ENCODE assay signal across 13 cellular contexts in the genomic region with DNA sequence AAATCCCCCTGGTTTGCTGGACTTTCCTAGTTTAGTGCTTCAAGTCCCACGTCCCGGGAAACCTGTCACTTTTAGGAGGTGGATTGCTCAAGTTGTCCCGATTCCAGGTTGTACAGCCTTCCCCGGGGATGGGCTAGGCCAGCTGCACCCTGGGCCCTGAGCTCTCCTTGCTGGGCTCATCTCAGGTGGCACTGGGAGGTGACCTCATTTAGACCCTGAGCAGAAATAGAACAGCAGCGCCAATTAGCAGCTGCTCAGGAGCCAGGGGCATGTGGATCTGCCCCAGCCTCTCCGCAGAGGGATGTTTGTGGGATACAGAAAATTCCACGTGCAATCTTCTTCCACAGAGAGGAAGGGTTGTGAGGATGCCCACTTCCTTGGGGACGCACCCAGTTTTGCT.
"Had no signal": no experiment of that assay in that cellular context is flagged by ENCODE, and none has a peak within 500 bp of the region (broad histone marks: within the 10 kb centered on the region; RNA-seq: fewer than 3 reads in every experiment).

No MANE protein-coding gene starts in this region.

- H3K27ac ChIP-seq: esophagus muscularis mucosa, prostate gland, upper lobe of right lung, VCaP had no signal

- ATAC-seq: activated CD8-positive, alpha-beta T cell treated with anti-CD3 and anti-CD28 coated beads for 36 hours; stimulated activated naive CD8-positive, alpha-beta T cell treated with anti-CD3 and anti-CD28 coated beads, Interleukin-15, Interleukin-2, amounts not matched to agents 100 U/mL and 50 U/mL, for 24 hours; upper lobe of right lung had no signal

- H3K27me3 ChIP-seq: upper lobe of right lung had no signal

- H3K27ac Mint-ChIP-seq: activated CD8-positive, alpha-beta T cell treated with anti-CD3 and anti-CD28 coated beads for 36 hours; activated naive CD4-positive, alpha-beta T cell treated with anti-CD3 and anti-CD28 coated beads for 36 hours; activated T-helper 1 cell treated with anti-CD3 and anti-CD28 coated beads, Interleukin-12 subunit alpha, Interleukin-12 subunit beta, Interleukin-2, Interleukin-4 antibody, amounts not matched to agents 30 ng/mL and 10 ng/mL and 1 ng/mL, durations not matched to agents 14 hours and 24 hours and 36 hours had no signal

- H3K36me3 ChIP-seq: esophagus muscularis mucosa, prostate gland, upper lobe of right lung had no signal

- H3K27me3 Mint-ChIP-seq: activated CD8-positive, alpha-beta T cell treated with anti-CD3 and anti-CD28 coated beads for 36 hours had no signal

- H3K9me3 ChIP-seq: esophagus muscularis mucosa, prostate gland, upper lobe of right lung had no signal

- H3K4me1 ChIP-seq: prostate gland had no signal

- H3K4me3 ChIP-seq: esophagus muscularis mucosa, prostate gland, upper lobe of right lung had no signal

- DNase-seq: activated CD4-positive, alpha-beta T cell treated with anti-CD3 and anti-CD28 coated beads for 4 hours; activated CD8-positive, alpha-beta memory T cell treated with anti-CD3 and anti-CD28 coated beads, Interleukin-2, amount 50 U/mL, for 48 hours; activated CD8-positive, alpha-beta T cell treated with anti-CD3 and anti-CD28 coated beads for 36 hours; activated naive CD4-positive, alpha-beta T cell treated with anti-CD3 and anti-CD28 coated beads for 36 hours; stimulated activated CD4-positive, alpha-beta T cell treated with anti-CD3 and anti-CD28 coated beads, Interleukin-4, amount 100 ng/mL, for 1 hour; stimulated activated CD8-positive, alpha-beta memory T cell treated with anti-CD3 and anti-CD28 coated beads, Interleukin-4, amount 100 ng/mL, for 48 hours; stimulated activated naive CD8-positive, alpha-beta T cell treated with anti-CD3 and anti-CD28 coated beads, Interleukin-15, Interleukin-2, amounts not matched to agents 100 U/mL and 50 U/mL, for 24 hours; T-helper 1 cell; upper lobe of right lung had no signal

- H3K4me3 Mint-ChIP-seq: activated CD8-positive, alpha-beta T cell treated with anti-CD3 and anti-CD28 coated beads for 36 hours; activated naive CD4-positive, alpha-beta T cell treated with anti-CD3 and anti-CD28 coated beads for 36 hours; activated T-helper 1 cell treated with anti-CD3 and anti-CD28 coated beads, Interleukin-12 subunit alpha, Interleukin-12 subunit beta, Interleukin-2, Interleukin-4 antibody, amounts not matched to agents 30 ng/mL and 10 ng/mL and 1 ng/mL, durations not matched to agents 14 hours and 24 hours and 36 hours had no signal
